1 cellular context compared by ENCODE assay signal in the genomic region with DNA sequence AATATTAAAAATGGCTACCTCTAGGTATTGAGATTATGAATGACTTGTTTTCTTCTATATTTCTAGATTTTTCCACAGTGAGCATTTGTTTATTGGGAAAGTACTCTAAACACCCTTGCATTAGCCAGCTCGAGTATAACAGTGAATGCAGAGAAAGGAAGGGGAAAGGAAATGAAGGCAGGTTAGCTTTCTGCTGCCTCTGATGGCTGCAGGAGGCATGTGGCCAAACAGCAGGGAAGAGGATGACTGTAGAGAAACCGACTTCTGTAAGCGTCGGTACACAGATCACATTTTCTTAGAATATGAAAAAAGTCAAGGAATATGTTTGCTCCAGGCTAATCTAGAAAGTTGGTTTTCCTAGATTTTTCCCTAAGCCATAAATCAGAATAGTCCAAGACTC.
TF ChIP-seq lines count a peak whose summit lies in the region.

No MANE protein-coding gene starts in this region.

TF ChIP-seq in H1, 55 proteins besides CTCF, POLR2A, EP300 and RAD21:
- TF ChIP-seq, protein P1, sequence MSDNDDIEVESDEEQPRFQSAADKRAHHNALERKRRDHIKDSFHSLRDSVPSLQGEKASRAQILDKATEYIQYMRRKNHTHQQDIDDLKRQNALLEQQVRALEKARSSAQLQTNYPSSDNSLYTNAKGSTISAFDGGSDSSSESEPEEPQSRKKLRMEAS (IDR thresholded peaks at IDR 0.05) = peak; percentile 32; the same call in 1 of the 2 replicates
- TF ChIP-seq SP2 (IDR thresholded peaks at IDR 0.05; ENCODE audit: low read length) = no peak
